17 cellular contexts compared by ENCODE assay signal in genomic region chr5:166123698-166124097, GRCh38.
A peak's percentile ranks its signal among the peaks of the same experiment; 100 is the strongest.
DNase-seq lines count a peak whose midpoint lies in the region; FAIRE-seq and TF ChIP-seq lines count a peak whose summit lies in the region.
"Had no signal": no experiment of that assay in that cellular context is flagged by ENCODE, and none has a peak within 500 bp of the region (broad histone marks: within the 10 kb centered on the region; RNA-seq: fewer than 3 reads in every experiment).

No MANE protein-coding gene starts in this region.

- H3K4me3 Mint-ChIP-seq in glutamatergic neuron (ENCODE audit: unreplicated experiment): no peak overlapping the region
- H3K4me3 Mint-ChIP-seq in immature natural killer cell: no peak overlapping the region

- peak; percentile 1 for DNase-seq in NCI-H1105 treated with DMSO at 0.1 percent for 48 hours (lab: John Stamatoyannopoulos, UW)
- no peak for DNase-seq in NCI-H1105 (lab: John Stamatoyannopoulos, UW)
- DNase-seq in MG63: peak; percentile 4
- DNase-seq in glutamatergic neuron: peak; percentile 50
- DNase-seq in urothelium cell line (ENCODE audit: low spot score): peak; percentile 14
- no peak for DNase-seq in activated CD4-positive, alpha-beta T cell treated with anti-CD3 and anti-CD28 coated beads for 1 hour
- DNase-seq in NCI-H510A (lab: John Stamatoyannopoulos, UW): no peak
- DNase-seq in immature natural killer cell: no peak
- DNase-seq: AML-193; Caco-2; CD8-positive, alpha-beta memory T cell; GOT3; IMR-90 had no signal

- H3K27me3 Mint-ChIP-seq in glutamatergic neuron (ENCODE audit: unreplicated experiment) (no peaks in the 10 kb centered on the region), immature natural killer cell (ENCODE audit: low read depth in 3 of 3) (peaks cover 0 to 2% (median 0%) of the 10 kb centered on the region in 3 donors)
- H3K27me3 Mint-ChIP-seq: CD8-positive, alpha-beta memory T cell had no signal

- H3K27ac Mint-ChIP-seq in glutamatergic neuron (ENCODE audit: unreplicated experiment) (peak overlapping the region; percentile 54), immature natural killer cell (no peak overlapping the region)
- H3K27ac Mint-ChIP-seq: CD8-positive, alpha-beta memory T cell had no signal

- H3K36me3 Mint-ChIP-seq in glutamatergic neuron (ENCODE audit: unreplicated experiment) (no peaks in the 10 kb centered on the region), immature natural killer cell (no peaks in the 10 kb centered on the region)
- H3K36me3 Mint-ChIP-seq: CD8-positive, alpha-beta memory T cell had no signal

- no peaks in the 10 kb centered on the region for H3K9me3 Mint-ChIP-seq in glutamatergic neuron (ENCODE audit: unreplicated experiment)
- peaks cover 8 to 36% (median 16%) of the 10 kb centered on the region in 6 donors for H3K9me3 Mint-ChIP-seq in immature natural killer cell

- no peaks in the 10 kb centered on the region for H3K27me3 ChIP-seq in MG63
- H3K27me3 ChIP-seq: BLaER1 had no signal

- H3K4me1 Mint-ChIP-seq in glutamatergic neuron (ENCODE audit: low read depth, unreplicated experiment) (peaks cover 13% of the 10 kb centered on the region), immature natural killer cell (no peaks in the 10 kb centered on the region)
- H3K4me1 Mint-ChIP-seq: CD8-positive, alpha-beta memory T cell had no signal

- no peak for TF ChIP-seq CTCF in glutamatergic neuron (IDR thresholded peaks at IDR 0.05; ENCODE audit: partially characterized antibody, unreplicated experiment)

- no peaks in the 10 kb centered on the region for H3K36me3 ChIP-seq in MG63
- H3K36me3 ChIP-seq: BLaER1, HAP-1 had no signal

- no peak for FAIRE-seq in urothelium cell line (lab: Jason Lieb, UNC)
- FAIRE-seq: GM12878, GM18507 had no signal

- H3K4me3 ChIP-seq in MG63: no peak overlapping the region
- H3K4me3 ChIP-seq: BLaER1, GM12878, HAP-1 had no signal

- H3K9me3 ChIP-seq in MG63: no peaks in the 10 kb centered on the region
- H3K9me3 ChIP-seq: Caco-2, HAP-1 had no signal

Comparison
In these comparisons a context has a peak if more than half of its experiments do, and no peak if none do; other contexts are left out.
1. DNase-seq: peak in NCI-H1105 treated with DMSO at 0.1 percent for 48 hours (single experiment), MG63 (single experiment), glutamatergic neuron (single experiment) and urothelium cell line (single experiment); none in NCI-H1105 (single experiment), activated CD4-positive, alpha-beta T cell treated with anti-CD3 and anti-CD28 coated beads for 1 hour (single experiment), NCI-H510A (single experiment) and immature natural killer cell (0 of 3).